ENCODE assay signal across 8 cellular contexts in the genomic region with DNA sequence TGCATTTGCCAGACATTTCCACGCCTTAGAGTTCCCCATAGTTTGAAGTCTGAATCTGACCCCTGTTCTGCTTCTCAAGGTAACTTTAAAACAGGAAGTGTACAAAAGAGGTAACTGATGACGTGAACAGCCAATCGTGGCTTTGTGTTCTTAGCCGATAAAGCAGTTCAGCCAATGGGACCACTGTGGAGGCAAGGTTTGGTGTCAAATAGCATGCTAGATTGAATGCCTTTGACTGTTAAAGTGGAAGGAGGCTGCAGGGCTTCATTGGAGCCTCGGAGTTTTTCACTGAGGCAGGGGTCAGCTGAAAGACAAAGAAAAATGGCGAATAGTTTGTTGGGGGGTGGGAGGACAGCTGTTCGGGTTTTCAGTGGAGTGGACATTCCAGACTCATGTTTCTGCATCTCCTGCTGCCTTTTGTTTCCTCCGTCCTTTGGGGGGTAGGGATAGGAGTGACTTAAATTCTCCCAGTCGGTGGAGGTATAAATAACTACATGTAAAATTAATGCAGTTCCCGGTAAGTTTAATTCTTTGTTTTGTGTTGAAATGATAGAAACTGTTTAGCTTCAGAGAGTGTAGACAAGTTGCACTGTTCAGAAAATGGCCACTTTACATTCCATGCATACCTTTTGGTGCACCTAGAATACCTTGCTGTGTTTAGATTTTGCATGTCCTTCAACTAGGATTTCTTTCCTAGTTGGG. TPM values are rescaled to one million over a fixed set of nuclear protein-coding genes. Genes with fewer than 3 reads are reported as not detected.
DNase-seq lines count a peak whose midpoint lies in the region; ATAC-seq and TF ChIP-seq lines count a peak whose summit lies in the region.

No MANE protein-coding gene starts in this region.

- H3K27ac ChIP-seq in angular gyrus (ENCODE audit: low read depth, low read length) = peak overlapping the region; percentile 62
- peak overlapping the region; percentile 93 for H3K27ac ChIP-seq in left ventricle myocardium inferior (replicated peaks)
- H3K27ac ChIP-seq in upper lobe of right lung = peak overlapping the region; percentile 81

- H3K9me3 ChIP-seq in left ventricle myocardium inferior (replicated peaks) = no peaks in the 10 kb centered on the region
- H3K9me3 ChIP-seq in upper lobe of right lung = no peaks in the 10 kb centered on the region

- no peaks in the 10 kb centered on the region for H3K27me3 Mint-ChIP-seq in progenitor cell of endocrine pancreas

- peak overlapping the region; percentile 90 for H3K4me3 Mint-ChIP-seq in progenitor cell of endocrine pancreas (ENCODE audit: low read depth)

- peaks cover 6% of the 10 kb centered on the region for H3K36me3 Mint-ChIP-seq in progenitor cell of endocrine pancreas (ENCODE audit: insufficient read depth)

- ATAC-seq in HG02610 (IDR thresholded peaks at IDR 0.05; ENCODE audit: unreplicated experiment) (peak; percentile 95), upper lobe of right lung (peak; percentile 96)

- H3K4me1 ChIP-seq in left ventricle myocardium inferior (peaks cover 77% of the 10 kb centered on the region), upper lobe of right lung (peaks cover 62% of the 10 kb centered on the region)

- H3K4me1 Mint-ChIP-seq in progenitor cell of endocrine pancreas (ENCODE audit: low read depth) = peaks cover 31% of the 10 kb centered on the region

- intact Hi-C loops in left ventricle myocardium inferior (cut with micrococcal nuclease) = no loop called here
- intact Hi-C loops in upper lobe of right lung (cut with DNase I) = no loop called here

- no peak for TF ChIP-seq CTCF in GM12864 (IDR thresholded peaks at IDR 0.05; ENCODE audit: low read depth, low read length, missing control alignments)
- no peak for TF ChIP-seq CTCF in left ventricle myocardium inferior (IDR thresholded peaks at IDR 0.05; ENCODE audit: borderline replicate concordance)
- no peak for TF ChIP-seq CTCF in progenitor cell of endocrine pancreas (IDR thresholded peaks at IDR 0.05; ENCODE audit: unreplicated experiment)
- TF ChIP-seq CTCF in upper lobe of right lung (IDR thresholded peaks at IDR 0.05) = no peak

- H3K9me3 Mint-ChIP-seq in progenitor cell of endocrine pancreas (ENCODE audit: low read depth) = no peaks in the 10 kb centered on the region

- peak overlapping the region; percentile 100 for H3K27ac Mint-ChIP-seq in progenitor cell of endocrine pancreas

- DNase-seq in GM12864 (ENCODE audit: low read depth) (peak; percentile 96), NCI-H1092 treated with DMSO at 0.1 percent for 48 hours (lab: John Stamatoyannopoulos, UW) (peak; percentile 99), T follicular helper cell (ENCODE audit: low read depth) (peak; percentile 73), left ventricle myocardium inferior (peak; percentile 55), progenitor cell of endocrine pancreas (ENCODE audit: low spot score, unreplicated experiment) (peak; percentile 54), upper lobe of right lung (no peak)

- H3K36me3 ChIP-seq in left ventricle myocardium inferior (peaks cover 10% of the 10 kb centered on the region), upper lobe of right lung (no peaks in the 10 kb centered on the region)

- H3K27me3 ChIP-seq in left ventricle myocardium inferior (ENCODE audit: low read depth) (no peaks in the 10 kb centered on the region), upper lobe of right lung (no peaks in the 10 kb centered on the region)

- H3K4me3 ChIP-seq in GM12864 (ENCODE audit: low read depth, low read length) (peak overlapping the region; percentile 77), left ventricle myocardium inferior (peak overlapping the region; percentile 71), upper lobe of right lung (peak overlapping the region; percentile 62)

RNA-seq across cellular contexts. Expression of gene NFYC, which starts 17.7 kb away (rescaled TPM):
- 62.2 TPM for total RNA-seq in left ventricle myocardium inferior
- total RNA-seq in progenitor cell of endocrine pancreas = 73.4 and 74.9 TPM in 2 replicates
- total RNA-seq in upper lobe of right lung = 56.0 TPM

RNA-seq across cellular contexts. Expression of gene RIMS3, which starts 43.8 kb away (rescaled TPM):
- total RNA-seq in left ventricle myocardium inferior (0.74 TPM), progenitor cell of endocrine pancreas (7.0 and 7.2 TPM in 2 replicates), upper lobe of right lung (4.7 TPM)
